2 cellular contexts compared by ENCODE assay signal in the genomic region with DNA sequence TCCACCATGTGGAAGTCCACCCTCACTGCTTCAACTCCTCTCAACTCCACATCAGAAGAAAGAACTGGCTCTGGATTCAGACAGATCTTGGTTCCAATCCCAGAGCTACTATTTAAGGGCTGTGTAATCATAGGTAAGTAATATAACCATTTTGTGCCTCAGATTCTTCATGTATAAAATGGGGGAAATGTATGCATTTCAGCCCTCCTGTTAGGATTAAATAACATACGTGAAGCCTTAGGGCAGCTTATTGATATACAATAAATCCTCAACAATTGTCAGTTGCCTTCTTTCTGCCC.
TF ChIP-seq lines count a peak whose summit lies in the region.

No MANE protein-coding gene starts in this region.

TF ChIP-seq in HEK293, 187 proteins besides CTCF, POLR2A, EP300 and RAD21 (continues in another document):
- TF ChIP-seq ZNF221 (tag by site-specific recombination; IDR thresholded peaks at IDR 0.05; ENCODE audit: borderline replicate concordance), result no peak
- TF ChIP-seq ZNF223 (tag by site-specific recombination; IDR thresholded peaks at IDR 0.05), result no peak
- no peak for TF ChIP-seq ZNF747 (tag by site-specific recombination; IDR thresholded peaks at IDR 0.05)
- TF ChIP-seq, protein P1, sequence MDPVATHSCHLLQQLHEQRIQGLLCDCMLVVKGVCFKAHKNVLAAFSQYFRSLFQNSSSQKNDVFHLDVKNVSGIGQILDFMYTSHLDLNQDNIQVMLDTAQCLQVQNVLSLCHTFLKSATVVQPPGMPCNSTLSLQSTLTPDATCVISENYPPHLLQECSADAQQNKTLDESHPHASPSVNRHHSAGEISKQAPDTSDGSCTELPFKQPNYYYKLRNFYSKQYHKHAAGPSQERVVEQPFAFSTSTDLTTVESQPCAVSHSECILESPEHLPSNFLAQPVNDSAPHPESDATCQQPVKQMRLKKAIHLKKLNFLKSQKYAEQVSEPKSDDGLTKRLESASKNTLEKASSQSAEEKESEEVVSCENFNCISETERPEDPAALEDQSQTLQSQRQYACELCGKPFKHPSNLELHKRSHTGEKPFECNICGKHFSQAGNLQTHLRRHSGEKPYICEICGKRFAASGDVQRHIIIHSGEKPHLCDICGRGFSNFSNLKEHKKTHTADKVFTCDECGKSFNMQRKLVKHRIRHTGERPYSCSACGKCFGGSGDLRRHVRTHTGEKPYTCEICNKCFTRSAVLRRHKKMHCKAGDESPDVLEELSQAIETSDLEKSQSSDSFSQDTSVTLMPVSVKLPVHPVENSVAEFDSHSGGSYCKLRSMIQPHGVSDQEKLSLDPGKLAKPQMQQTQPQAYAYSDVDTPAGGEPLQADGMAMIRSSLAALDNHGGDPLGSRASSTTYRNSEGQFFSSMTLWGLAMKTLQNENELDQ (tag by site-specific recombination; IDR thresholded peaks at IDR 0.05; ENCODE audit: low read depth), result no peak
- TF ChIP-seq, protein P2, sequence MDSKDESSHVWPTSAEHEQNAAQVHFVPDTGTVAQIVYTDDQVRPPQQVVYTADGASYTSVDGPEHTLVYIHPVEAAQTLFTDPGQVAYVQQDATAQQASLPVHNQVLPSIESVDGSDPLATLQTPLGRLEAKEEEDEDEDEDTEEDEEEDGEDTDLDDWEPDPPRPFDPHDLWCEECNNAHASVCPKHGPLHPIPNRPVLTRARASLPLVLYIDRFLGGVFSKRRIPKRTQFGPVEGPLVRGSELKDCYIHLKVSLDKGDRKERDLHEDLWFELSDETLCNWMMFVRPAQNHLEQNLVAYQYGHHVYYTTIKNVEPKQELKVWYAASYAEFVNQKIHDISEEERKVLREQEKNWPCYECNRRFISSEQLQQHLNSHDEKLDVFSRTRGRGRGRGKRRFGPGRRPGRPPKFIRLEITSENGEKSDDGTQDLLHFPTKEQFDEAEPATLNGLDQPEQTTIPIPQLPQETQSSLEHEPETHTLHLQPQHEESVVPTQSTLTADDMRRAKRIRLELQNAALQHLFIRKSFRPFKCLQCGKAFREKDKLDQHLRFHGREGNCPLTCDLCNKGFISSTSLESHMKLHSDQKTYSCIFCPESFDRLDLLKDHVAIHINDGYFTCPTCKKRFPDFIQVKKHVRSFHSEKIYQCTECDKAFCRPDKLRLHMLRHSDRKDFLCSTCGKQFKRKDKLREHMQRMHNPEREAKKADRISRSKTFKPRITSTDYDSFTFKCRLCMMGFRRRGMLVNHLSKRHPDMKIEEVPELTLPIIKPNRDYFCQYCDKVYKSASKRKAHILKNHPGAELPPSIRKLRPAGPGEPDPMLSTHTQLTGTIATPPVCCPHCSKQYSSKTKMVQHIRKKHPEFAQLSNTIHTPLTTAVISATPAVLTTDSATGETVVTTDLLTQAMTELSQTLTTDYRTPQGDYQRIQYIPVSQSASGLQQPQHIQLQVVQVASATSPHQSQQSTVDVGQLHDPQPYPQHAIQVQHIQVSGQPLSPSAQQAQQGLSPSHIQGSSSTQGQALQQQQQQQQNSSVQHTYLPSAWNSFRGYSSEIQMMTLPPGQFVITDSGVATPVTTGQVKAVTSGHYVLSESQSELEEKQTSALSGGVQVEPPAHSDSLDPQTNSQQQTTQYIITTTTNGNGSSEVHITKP (tag by site-specific recombination; IDR thresholded peaks at IDR 0.05), result peak; percentile 84
- TF ChIP-seq ZNF37A (tag by site-specific recombination; IDR thresholded peaks at IDR 0.05), result no peak
- no peak for TF ChIP-seq EGR2 (tag by site-specific recombination; IDR thresholded peaks at IDR 0.05; ENCODE audit: low read depth)
- TF ChIP-seq, protein P3, sequence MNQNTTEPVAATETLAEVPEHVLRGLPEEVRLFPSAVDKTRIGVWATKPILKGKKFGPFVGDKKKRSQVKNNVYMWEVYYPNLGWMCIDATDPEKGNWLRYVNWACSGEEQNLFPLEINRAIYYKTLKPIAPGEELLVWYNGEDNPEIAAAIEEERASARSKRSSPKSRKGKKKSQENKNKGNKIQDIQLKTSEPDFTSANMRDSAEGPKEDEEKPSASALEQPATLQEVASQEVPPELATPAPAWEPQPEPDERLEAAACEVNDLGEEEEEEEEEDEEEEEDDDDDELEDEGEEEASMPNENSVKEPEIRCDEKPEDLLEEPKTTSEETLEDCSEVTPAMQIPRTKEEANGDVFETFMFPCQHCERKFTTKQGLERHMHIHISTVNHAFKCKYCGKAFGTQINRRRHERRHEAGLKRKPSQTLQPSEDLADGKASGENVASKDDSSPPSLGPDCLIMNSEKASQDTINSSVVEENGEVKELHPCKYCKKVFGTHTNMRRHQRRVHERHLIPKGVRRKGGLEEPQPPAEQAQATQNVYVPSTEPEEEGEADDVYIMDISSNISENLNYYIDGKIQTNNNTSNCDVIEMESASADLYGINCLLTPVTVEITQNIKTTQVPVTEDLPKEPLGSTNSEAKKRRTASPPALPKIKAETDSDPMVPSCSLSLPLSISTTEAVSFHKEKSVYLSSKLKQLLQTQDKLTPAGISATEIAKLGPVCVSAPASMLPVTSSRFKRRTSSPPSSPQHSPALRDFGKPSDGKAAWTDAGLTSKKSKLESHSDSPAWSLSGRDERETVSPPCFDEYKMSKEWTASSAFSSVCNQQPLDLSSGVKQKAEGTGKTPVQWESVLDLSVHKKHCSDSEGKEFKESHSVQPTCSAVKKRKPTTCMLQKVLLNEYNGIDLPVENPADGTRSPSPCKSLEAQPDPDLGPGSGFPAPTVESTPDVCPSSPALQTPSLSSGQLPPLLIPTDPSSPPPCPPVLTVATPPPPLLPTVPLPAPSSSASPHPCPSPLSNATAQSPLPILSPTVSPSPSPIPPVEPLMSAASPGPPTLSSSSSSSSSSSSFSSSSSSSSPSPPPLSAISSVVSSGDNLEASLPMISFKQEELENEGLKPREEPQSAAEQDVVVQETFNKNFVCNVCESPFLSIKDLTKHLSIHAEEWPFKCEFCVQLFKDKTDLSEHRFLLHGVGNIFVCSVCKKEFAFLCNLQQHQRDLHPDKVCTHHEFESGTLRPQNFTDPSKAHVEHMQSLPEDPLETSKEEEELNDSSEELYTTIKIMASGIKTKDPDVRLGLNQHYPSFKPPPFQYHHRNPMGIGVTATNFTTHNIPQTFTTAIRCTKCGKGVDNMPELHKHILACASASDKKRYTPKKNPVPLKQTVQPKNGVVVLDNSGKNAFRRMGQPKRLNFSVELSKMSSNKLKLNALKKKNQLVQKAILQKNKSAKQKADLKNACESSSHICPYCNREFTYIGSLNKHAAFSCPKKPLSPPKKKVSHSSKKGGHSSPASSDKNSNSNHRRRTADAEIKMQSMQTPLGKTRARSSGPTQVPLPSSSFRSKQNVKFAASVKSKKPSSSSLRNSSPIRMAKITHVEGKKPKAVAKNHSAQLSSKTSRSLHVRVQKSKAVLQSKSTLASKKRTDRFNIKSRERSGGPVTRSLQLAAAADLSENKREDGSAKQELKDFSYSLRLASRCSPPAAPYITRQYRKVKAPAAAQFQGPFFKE (tag by site-specific recombination; IDR thresholded peaks at IDR 0.05; ENCODE audit: borderline replicate concordance), result no peak

TF ChIP-seq in HEK293T, 16 proteins besides CTCF, POLR2A, EP300 and RAD21:
- TF ChIP-seq SUZ12 (IDR thresholded peaks at IDR 0.05) (no peak), LEF1 (IDR thresholded peaks at IDR 0.05; ENCODE audit: borderline replicate concordance) (no peak), ARNT (IDR thresholded peaks at IDR 0.05) (no peak), L3MBTL2 (conservative IDR thresholded peaks at IDR 0.05) (no peak), ZNF384 (IDR thresholded peaks at IDR 0.05) (no peak), CTBP1 (IDR thresholded peaks at IDR 0.05; ENCODE audit: borderline replicate concordance) (no peak), NFRKB (IDR thresholded peaks at IDR 0.05) (no peak), ELF4 (IDR thresholded peaks at IDR 0.05) (no peak), HDGF (IDR thresholded peaks at IDR 0.05; ENCODE audit: borderline replicate concordance) (no peak), TARDBP (IDR thresholded peaks at IDR 0.05) (no peak), SP1 (IDR thresholded peaks at IDR 0.05) (no peak), BHLHE40 (IDR thresholded peaks at IDR 0.05; ENCODE audit: borderline replicate concordance) (no peak), FOXA1 (IDR thresholded peaks at IDR 0.05) (no peak), FOXM1 (IDR thresholded peaks at IDR 0.05; ENCODE audit: borderline replicate concordance) (no peak), FOXK2 (IDR thresholded peaks at IDR 0.05) (no peak)
- TF ChIP-seq, protein P4, sequence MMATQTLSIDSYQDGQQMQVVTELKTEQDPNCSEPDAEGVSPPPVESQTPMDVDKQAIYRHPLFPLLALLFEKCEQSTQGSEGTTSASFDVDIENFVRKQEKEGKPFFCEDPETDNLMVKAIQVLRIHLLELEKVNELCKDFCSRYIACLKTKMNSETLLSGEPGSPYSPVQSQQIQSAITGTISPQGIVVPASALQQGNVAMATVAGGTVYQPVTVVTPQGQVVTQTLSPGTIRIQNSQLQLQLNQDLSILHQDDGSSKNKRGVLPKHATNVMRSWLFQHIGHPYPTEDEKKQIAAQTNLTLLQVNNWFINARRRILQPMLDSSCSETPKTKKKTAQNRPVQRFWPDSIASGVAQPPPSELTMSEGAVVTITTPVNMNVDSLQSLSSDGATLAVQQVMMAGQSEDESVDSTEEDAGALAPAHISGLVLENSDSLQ (IDR thresholded peaks at IDR 0.05), result no peak
